Comparison of ENCODE assay signal across 29 cellular contexts in the genomic region with DNA sequence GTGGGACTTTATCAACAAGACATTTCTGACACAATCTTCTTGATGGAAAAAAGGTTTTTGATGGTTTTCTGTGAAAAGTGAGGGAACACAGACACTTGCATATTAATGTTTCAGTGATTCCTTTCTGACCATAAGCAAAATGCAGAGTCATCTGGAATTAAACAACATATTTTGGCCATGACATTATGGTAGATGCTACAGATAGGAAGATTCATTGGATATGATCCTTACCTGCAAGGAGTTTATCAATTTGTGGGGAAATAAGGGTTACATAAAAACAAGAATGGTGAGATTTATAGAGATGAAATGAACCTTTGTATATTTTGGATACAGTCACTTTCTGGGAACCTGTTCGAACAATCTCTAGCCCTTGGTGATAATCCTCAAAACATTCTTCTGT.
"Had no signal": no experiment of that assay in that cellular context is flagged by ENCODE, and none has a peak within 500 bp of the region (broad histone marks: within the 10 kb centered on the region; RNA-seq: fewer than 3 reads in every experiment).

No MANE protein-coding gene starts in this region.

- H3K36me3 ChIP-seq: lower lobe of right lung, prostate gland, upper lobe of right lung had no signal

- H3K4me1 Mint-ChIP-seq: central memory CD8-positive, alpha-beta T cell had no signal

- ATAC-seq: activated CD4-positive, alpha-beta T cell treated with anti-CD3 and anti-CD28 coated beads for 36 hours; activated CD8-positive, alpha-beta memory T cell treated with anti-CD3 and anti-CD28 coated beads, Interleukin-2, amount 10 ng/mL, durations not matched to agents 7 days and 5 days; activated CD8-positive, alpha-beta T cell treated with anti-CD3 and anti-CD28 coated beads, Interleukin-2, amount 10 ng/mL, durations not matched to agents 7 days and 5 days; activated naive CD8-positive, alpha-beta T cell treated with anti-CD3 and anti-CD28 coated beads, Interleukin-2, amount 50 U/mL, for 24 hours; left lobe of liver; naive thymus-derived CD8-positive, alpha-beta T cell; sciatic nerve; stimulated activated naive CD8-positive, alpha-beta T cell treated with anti-CD3 and anti-CD28 coated beads, Interleukin-15, Interleukin-2, amounts not matched to agents 100 U/mL and 50 U/mL, for 24 hours had no signal

- H3K4me3 ChIP-seq: esophagus squamous epithelium, lower lobe of right lung, prostate gland, skin epidermis, upper lobe of right lung had no signal

- H3K27ac ChIP-seq: epithelial cell of prostate, esophagus squamous epithelium, prostate gland, skin epidermis, upper lobe of right lung had no signal

- H3K9me3 Mint-ChIP-seq: activated naive CD4-positive, alpha-beta T cell treated with anti-CD3 and anti-CD28 coated beads, Interleukin-2, amount 50 U/mL, for 24 hours; activated naive CD8-positive, alpha-beta T cell treated with anti-CD3 and anti-CD28 coated beads, Interleukin-2, amount 50 U/mL, for 24 hours; activated T-helper 2 cell treated with anti-CD3 and anti-CD28 coated beads, Interferon-gamma antibody, Interleukin-2, Interleukin-4, amounts not matched to agents 10 μg/mL and 5 μg/mL and 100 μg/mL, durations not matched to agents 14 hours and 24 hours and 36 hours; central memory CD8-positive, alpha-beta T cell; dendritic cell treated with granulocyte-macrophage colony-stimulating factor and Interleukin-4, amounts not matched to agents 40 ng/mL and 50 ng/mL, for 4 days; T-helper 2 cell treated with Interferon-gamma antibody and Interleukin-4, amounts not matched to agents 5 μg/mL and 100 μg/mL, for 36 hours had no signal

- H3K27ac Mint-ChIP-seq: activated CD4-positive, alpha-beta T cell treated with anti-CD3 and anti-CD28 coated beads for 36 hours; activated CD8-positive, alpha-beta memory T cell treated with anti-CD3 and anti-CD28 coated beads, Interleukin-2, amount 10 ng/mL, durations not matched to agents 7 days and 5 days; activated CD8-positive, alpha-beta T cell treated with anti-CD3 and anti-CD28 coated beads, Interleukin-2, amount 10 ng/mL, durations not matched to agents 7 days and 5 days; activated naive CD4-positive, alpha-beta T cell treated with anti-CD3 and anti-CD28 coated beads, Interleukin-2, amount 50 U/mL, for 24 hours; activated naive CD8-positive, alpha-beta T cell treated with anti-CD3 and anti-CD28 coated beads, Interleukin-2, amount 50 U/mL, for 24 hours; activated T-helper 2 cell treated with anti-CD3 and anti-CD28 coated beads, Interferon-gamma antibody, Interleukin-2, Interleukin-4, amounts not matched to agents 10 μg/mL and 5 μg/mL and 100 μg/mL, durations not matched to agents 14 hours and 24 hours and 36 hours; dendritic cell treated with granulocyte-macrophage colony-stimulating factor and Interleukin-4, amounts not matched to agents 40 ng/mL and 50 ng/mL, for 4 days; naive thymus-derived CD8-positive, alpha-beta T cell; T-helper 2 cell treated with Interferon-gamma antibody and Interleukin-4, amounts not matched to agents 5 μg/mL and 100 μg/mL, for 36 hours had no signal

- FAIRE-seq: bronchial epithelial cell had no signal

- H3K27me3 ChIP-seq: esophagus squamous epithelium, upper lobe of right lung had no signal

- H3K4me1 ChIP-seq: prostate gland had no signal

- H3K4me3 Mint-ChIP-seq: activated CD4-positive, alpha-beta T cell treated with anti-CD3 and anti-CD28 coated beads for 36 hours; activated CD8-positive, alpha-beta memory T cell treated with anti-CD3 and anti-CD28 coated beads, Interleukin-2, amount 10 ng/mL, durations not matched to agents 7 days and 5 days; activated CD8-positive, alpha-beta T cell treated with anti-CD3 and anti-CD28 coated beads, Interleukin-2, amount 10 ng/mL, durations not matched to agents 7 days and 5 days; activated naive CD4-positive, alpha-beta T cell treated with anti-CD3 and anti-CD28 coated beads, Interleukin-2, amount 50 U/mL, for 24 hours; activated naive CD8-positive, alpha-beta T cell treated with anti-CD3 and anti-CD28 coated beads, Interleukin-2, amount 50 U/mL, for 24 hours; central memory CD8-positive, alpha-beta T cell; dendritic cell treated with granulocyte-macrophage colony-stimulating factor and Interleukin-4, amounts not matched to agents 40 ng/mL and 50 ng/mL, for 4 days; naive thymus-derived CD8-positive, alpha-beta T cell; T-helper 2 cell treated with Interferon-gamma antibody and Interleukin-4, amounts not matched to agents 5 μg/mL and 100 μg/mL, for 36 hours had no signal

- H3K9me3 ChIP-seq: esophagus squamous epithelium, lower lobe of right lung, prostate gland, upper lobe of right lung had no signal

- H3K27me3 Mint-ChIP-seq: activated CD4-positive, alpha-beta T cell treated with anti-CD3 and anti-CD28 coated beads for 36 hours; activated CD8-positive, alpha-beta memory T cell treated with anti-CD3 and anti-CD28 coated beads, Interleukin-2, amount 10 ng/mL, durations not matched to agents 7 days and 5 days; activated naive CD4-positive, alpha-beta T cell treated with anti-CD3 and anti-CD28 coated beads, Interleukin-2, amount 50 U/mL, for 24 hours; activated naive CD8-positive, alpha-beta T cell treated with anti-CD3 and anti-CD28 coated beads, Interleukin-2, amount 50 U/mL, for 24 hours; central memory CD8-positive, alpha-beta T cell; dendritic cell treated with granulocyte-macrophage colony-stimulating factor and Interleukin-4, amounts not matched to agents 40 ng/mL and 50 ng/mL, for 4 days; naive thymus-derived CD8-positive, alpha-beta T cell had no signal

- DNase-seq: activated CD4-positive, alpha-beta T cell treated with anti-CD3 and anti-CD28 coated beads for 36 hours; activated CD4-positive, CD25-positive, alpha-beta regulatory T cell; activated CD8-positive, alpha-beta memory T cell treated with anti-CD3 and anti-CD28 coated beads, Interleukin-2, amount 10 ng/mL, durations not matched to agents 7 days and 5 days; activated CD8-positive, alpha-beta T cell treated with anti-CD3 and anti-CD28 coated beads, Interleukin-2, amount 10 ng/mL, durations not matched to agents 7 days and 5 days; activated naive CD8-positive, alpha-beta T cell treated with anti-CD3 and anti-CD28 coated beads, Interleukin-2, amount 50 U/mL, for 24 hours; activated T-cell treated with anti-CD3 and anti-CD28 coated beads, Interleukin-2, amount 50 U/mL, for 48 hours; effector CD4-positive, alpha-beta T cell; esophagus squamous epithelium; foreskin melanocyte; kidney glomerular epithelial cell; lower lobe of right lung; mesenchymal stem cell; naive thymus-derived CD8-positive, alpha-beta T cell; retina; stimulated activated CD4-positive, alpha-beta T cell treated with anti-CD3 and anti-CD28 coated beads, Interleukin-12 subunit alpha, Interleukin-12 subunit beta, amount 100 ng/mL, for 4 hours; stimulated activated CD4-positive, alpha-beta T cell treated with anti-CD3 and anti-CD28 coated beads, Interleukin-4, amount 100 ng/mL, for 1 hour; stimulated activated naive CD8-positive, alpha-beta T cell treated with anti-CD3 and anti-CD28 coated beads, Interleukin-15, Interleukin-2, amounts not matched to agents 100 U/mL and 50 U/mL, for 24 hours; upper lobe of right lung had no signal
